In the genomic region with DNA sequence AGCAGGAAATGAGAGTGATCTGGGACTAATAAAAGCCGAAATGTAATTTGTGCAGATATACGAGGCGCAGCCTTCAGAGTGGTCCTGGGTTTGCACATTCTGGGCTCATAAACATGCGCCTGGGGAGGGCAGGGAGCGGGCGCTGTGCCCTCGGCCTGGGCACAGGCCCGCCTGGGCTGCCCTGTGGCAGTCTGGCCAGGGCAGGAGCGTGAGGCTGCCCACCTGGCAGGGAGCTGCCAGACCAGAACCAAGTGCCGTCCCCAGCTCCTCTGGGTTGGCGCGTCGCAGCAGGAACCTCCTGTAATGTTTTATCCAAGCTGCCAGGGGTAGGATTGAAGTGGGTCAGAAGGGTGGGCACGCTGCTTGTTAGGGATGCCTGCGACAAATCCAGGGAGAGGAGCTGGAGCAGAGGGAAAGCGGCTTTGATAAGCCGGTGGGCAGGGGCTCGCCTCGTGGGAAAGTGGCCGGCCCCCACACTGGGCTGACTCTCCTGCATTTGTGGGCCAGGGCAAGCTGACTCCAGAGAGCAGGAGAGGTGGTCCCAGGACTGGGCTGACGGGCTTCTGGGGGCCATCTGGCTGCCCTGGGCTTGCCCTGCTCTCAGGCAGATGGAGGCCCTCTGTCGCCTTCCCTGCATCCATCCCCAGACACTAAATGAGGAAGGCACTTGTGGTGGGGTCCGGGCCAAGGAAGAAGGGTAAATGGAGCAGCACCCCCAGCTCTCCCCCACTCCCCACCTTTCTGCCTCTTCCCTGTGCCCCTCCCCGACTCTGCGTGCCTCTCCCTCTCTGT, we compare ENCODE assay signal across 18 cellular contexts. TPM values are rescaled to one million over a fixed set of nuclear protein-coding genes. Genes with fewer than 3 reads are reported as not detected.
DNase-seq lines count a peak whose midpoint lies in the region; ATAC-seq and TF ChIP-seq lines count a peak whose summit lies in the region.
"Had no signal": no experiment of that assay in that cellular context is flagged by ENCODE, and none has a peak within 500 bp of the region (broad histone marks: within the 10 kb centered on the region; RNA-seq: fewer than 3 reads in every experiment).

No MANE protein-coding gene starts in this region.

- H3K4me1 ChIP-seq in esophagus muscularis mucosa: peaks cover 46 to 65% (median 61%) of the 10 kb centered on the region in 4 donors
- peaks cover 0 to 59% (median 48%) of the 10 kb centered on the region in 4 donors for H3K4me1 ChIP-seq in sigmoid colon
- H3K4me1 ChIP-seq in upper lobe of right lung: peaks cover 13% of the 10 kb centered on the region

- DNase-seq in NCI-H1694 treated with DMSO at 0.1 percent for 48 hours (lab: John Stamatoyannopoulos, UW): peak; percentile 35
- no peak for DNase-seq in NCI-H1694 (lab: John Stamatoyannopoulos, UW)
- no peak for DNase-seq in RWPE1 (ENCODE audit: low spot score)
- no peak for DNase-seq in esophagus muscularis mucosa (ENCODE audit: extremely low spot score)
- no peak for DNase-seq in sigmoid colon
- DNase-seq in upper lobe of right lung: no peak
- no peak for DNase-seq in NCI-H2107 treated with DMSO at 0.1 percent for 48 hours (lab: John Stamatoyannopoulos, UW; ENCODE audit: unreplicated experiment)
- DNase-seq in iPS-NIHi7 (ENCODE audit: extremely low spot score): no peak
- DNase-seq: activated naive CD8-positive, alpha-beta T cell treated with anti-CD3 and anti-CD28 coated beads, Interleukin-2, amount 10 ng/mL, durations not matched to agents 7 days and 5 days; activated T-cell treated with anti-CD3 and anti-CD28 coated beads, Interleukin-2, amount 50 U/mL, for 1 hour; CD8-positive, alpha-beta memory T cell; endodermal cell; GDM1; lower lobe of right lung; NCI-H1048; right lobe of liver had no signal

- H3K9me3 ChIP-seq in esophagus muscularis mucosa: no peaks in the 10 kb centered on the region
- H3K9me3 ChIP-seq in sigmoid colon: no peaks in the 10 kb centered on the region
- H3K9me3 ChIP-seq in upper lobe of right lung: no peaks in the 10 kb centered on the region
- H3K9me3 ChIP-seq: lower lobe of right lung, right lobe of liver, SJSA1 had no signal

- TF ChIP-seq POLR2A in esophagus muscularis mucosa (IDR thresholded peaks at IDR 0.05; ENCODE audit: low read depth) (no peak), sigmoid colon (IDR thresholded peaks at IDR 0.05) (no peak)

- H3K27me3 ChIP-seq in esophagus muscularis mucosa (no peaks in the 10 kb centered on the region), sigmoid colon (no peaks in the 10 kb centered on the region), upper lobe of right lung (no peaks in the 10 kb centered on the region)
- H3K27me3 ChIP-seq: cardiac muscle cell, right lobe of liver, SJSA1 had no signal

- WGBS in esophagus muscularis mucosa: 85% methylated on average over 24 of the region's 25 CpGs
- WGBS in sigmoid colon, 2 donors: 86 to 90% methylated on average over 25 of the region's 25 CpGs

- POLR2A ChIA-PET in RWPE1 (lab: Yijun Ruan, JAX; ENCODE audit: low non-redundant PET): interaction anchor here (0.7 kb wide), 1 partner anchor 16 kb away, joined by 4 read pairs; no protein-coding TSS in a partner anchor

- CTCF ChIA-PET in RWPE1 (lab: Yijun Ruan, JAX): interaction anchor here (0.6 kb wide), 2 partner anchors 20 to 135 kb away, joined by 3 read pairs; no protein-coding TSS in a partner anchor

- TF ChIP-seq CTCF in RWPE1 (conservative IDR thresholded peaks at IDR 0.05; ENCODE audit: low read depth) (no peak), esophagus muscularis mucosa (IDR thresholded peaks at IDR 0.05) (no peak), sigmoid colon (IDR thresholded peaks at IDR 0.05) (no peak), upper lobe of right lung (IDR thresholded peaks at IDR 0.05) (no peak)

- ATAC-seq in upper lobe of right lung: no peak
- ATAC-seq: lower lobe of right lung, right lobe of liver had no signal

- H3K27ac ChIP-seq in RWPE1: peak overlapping the region; percentile 74
- peak overlapping the region in 3 of 4 donors; percentile 17 to 61 (median 43) for H3K27ac ChIP-seq in esophagus muscularis mucosa (replicated peaks in 1 of 4)
- peak overlapping the region in 3 of 4 donors; percentile 5 to 76 (median 48) for H3K27ac ChIP-seq in sigmoid colon
- no peak overlapping the region for H3K27ac ChIP-seq in upper lobe of right lung
- H3K27ac ChIP-seq: cardiac muscle cell, lower lobe of right lung, right lobe of liver, SJSA1 had no signal

- H3K4me3 ChIP-seq in esophagus muscularis mucosa (no peak overlapping the region), sigmoid colon (no peak overlapping the region), upper lobe of right lung (no peak overlapping the region)
- H3K4me3 ChIP-seq: cardiac muscle cell, lower lobe of right lung, right lobe of liver, SJSA1 had no signal

- H3K36me3 ChIP-seq in esophagus muscularis mucosa (peaks cover 7 to 26% (median 24%) of the 10 kb centered on the region in 4 donors), sigmoid colon (peaks cover 0 to 25% (median 14%) of the 10 kb centered on the region in 4 donors), upper lobe of right lung (peaks cover 26% of the 10 kb centered on the region)

- intact Hi-C loops in esophagus muscularis mucosa (cut with DNase I): no loop called here
- intact Hi-C loops in sigmoid colon (cut with DNase I): no loop called here
- intact Hi-C loops in upper lobe of right lung (cut with DNase I): no loop called here

- TF ChIP-seq EP300 in esophagus muscularis mucosa (IDR thresholded peaks at IDR 0.05) (no peak), sigmoid colon (IDR thresholded peaks at IDR 0.05) (no peak)

RNA-seq across cellular contexts. Expression of a gene that starts 45.9 kb away (rescaled TPM):
- total RNA-seq in esophagus muscularis mucosa (10 to 100 TPM; 28.1 to 62.6 (median 39.7) TPM), sigmoid colon (10 to 100 TPM; 26.0 to 53.5 (median 43.5) TPM), upper lobe of right lung (80.8 TPM)
- polyA plus RNA-seq in sigmoid colon: 100 to 1,000 TPM in 1 of 3 donors, 10 to 100 TPM in 2; 10.2 to 172 (median 14.3) TPM
